30 cellular contexts compared by ENCODE assay signal in genomic region chr12:128695697-128696096, GRCh38.
"Had no signal": no experiment of that assay in that cellular context is flagged by ENCODE, and none has a peak within 500 bp of the region (broad histone marks: within the 10 kb centered on the region; RNA-seq: fewer than 3 reads in every experiment).

No MANE protein-coding gene starts in this region.

- H3K36me3 ChIP-seq: adrenal gland, ascending aorta, brain microvascular endothelial cell, breast epithelium, cardiac muscle cell had no signal

- DNase-seq: activated effector memory CD4-positive, alpha-beta T cell treated with anti-CD3 and anti-CD28 coated beads, Interleukin-2, amount 50 U/mL, for 16 hours; activated effector memory CD4-positive, alpha-beta T cell treated with Interleukin-2 at 50 U/mL for 16 hours; activated gamma-delta T cell; activated gamma-delta T cell treated with Interleukin-2 at 50 U/mL for 16 hours; activated naive CD4-positive, alpha-beta T cell; activated naive CD4-positive, alpha-beta T cell treated with anti-CD3 and anti-CD28 coated beads for 36 hours; activated naive CD4-positive, alpha-beta T cell treated with anti-CD3 and anti-CD28 coated beads, Interleukin-2, amount 10 ng/mL, durations not matched to agents 7 days and 5 days; activated naive CD4-positive, alpha-beta T cell treated with anti-CD3 and anti-CD28 coated beads, Interleukin-2, amount 50 U/mL, for 16 hours; activated naive CD4-positive, alpha-beta T cell treated with Interleukin-2 at 50 U/mL for 16 hours; activated naive CD8-positive, alpha-beta T cell treated with anti-CD3 and anti-CD28 coated beads for 36 hours; activated naive CD8-positive, alpha-beta T cell treated with anti-CD3 and anti-CD28 coated beads, Interleukin-2, amount 10 ng/mL, durations not matched to agents 7 days and 5 days; activated naive CD8-positive, alpha-beta T cell treated with anti-CD3 and anti-CD28 coated beads, Interleukin-2, amount 50 U/mL, for 24 hours; activated T-cell treated with anti-CD3 and anti-CD28 coated beads, Interleukin-2, amount 50 U/mL, for 1 hour; activated T-cell treated with anti-CD3 and anti-CD28 coated beads, Interleukin-2, amount 50 U/mL, for 24 hours; activated T-cell treated with anti-CD3 and anti-CD28 coated beads, Interleukin-2, amount 50 U/mL, for 4 hours; activated T-cell treated with anti-CD3 and anti-CD28 coated beads, Interleukin-2, amount 50 U/mL, for 48 hours; activated T-cell treated with anti-CD3 and anti-CD28 coated beads, Interleukin-2, amount 50 U/mL, for 72 hours; adrenal gland; amniotic stem cell; amygdala; anterior cingulate cortex; aorta; body of pancreas; brain microvascular endothelial cell; caudate nucleus; cerebellar nuclear complex had no signal

- H3K4me3 ChIP-seq: adrenal gland, ascending aorta, body of pancreas, breast epithelium, cardiac muscle cell had no signal

- H3K9me3 ChIP-seq: adrenal gland, ascending aorta, body of pancreas, breast epithelium had no signal

- H3K27ac ChIP-seq: adrenal gland, ascending aorta, body of pancreas, brain microvascular endothelial cell, breast epithelium, cardiac muscle cell had no signal

- FAIRE-seq: astrocyte had no signal

- H3K27me3 ChIP-seq: adrenal gland, ascending aorta, body of pancreas, brain microvascular endothelial cell, breast epithelium, cardiac muscle cell had no signal

- H3K4me1 ChIP-seq: adrenal gland, ascending aorta, body of pancreas, breast epithelium had no signal
